ENCODE assay signal across 8 cellular contexts in genomic region chr2:54725343-54726099, GRCh38. TPM values are rescaled to one million over a fixed set of nuclear protein-coding genes. Genes with fewer than 3 reads are reported as not detected.
DNase-seq lines count a peak whose midpoint lies in the region; ATAC-seq and TF ChIP-seq lines count a peak whose summit lies in the region.

No MANE protein-coding gene starts in this region.

- peak overlapping the region; percentile 70 for H3K4me3 Mint-ChIP-seq in activated CD8-positive, alpha-beta T cell treated with anti-CD3 and anti-CD28 coated beads, Interleukin-2, amount 10 ng/mL, durations not matched to agents 7 days and 5 days

- TF ChIP-seq CTCF in heart left ventricle (IDR thresholded peaks at IDR 0.05): no peak
- no peak for TF ChIP-seq CTCF in lower lobe of right lung (IDR thresholded peaks at IDR 0.05)
- TF ChIP-seq CTCF in upper lobe of left lung (IDR thresholded peaks at IDR 0.05): no peak

- ATAC-seq in heart left ventricle (no peak), left cardiac atrium (no peak), lower lobe of right lung (no peak), upper lobe of left lung (ENCODE audit: low FRiP score in 2 of 2) (no peak), GM18520 (IDR thresholded peaks at IDR 0.05; ENCODE audit: unreplicated experiment) (no peak), HG03175 (IDR thresholded peaks at IDR 0.05; ENCODE audit: unreplicated experiment) (no peak)
- no peak for ATAC-seq in activated CD8-positive, alpha-beta T cell treated with anti-CD3 and anti-CD28 coated beads, Interleukin-2, amount 10 ng/mL, durations not matched to agents 7 days and 5 days

- H3K9me3 Mint-ChIP-seq in activated CD8-positive, alpha-beta T cell treated with anti-CD3 and anti-CD28 coated beads, Interleukin-2, amount 10 ng/mL, durations not matched to agents 7 days and 5 days (ENCODE audit: insufficient read depth): no peaks in the 10 kb centered on the region

- H3K36me3 Mint-ChIP-seq in activated CD8-positive, alpha-beta T cell treated with anti-CD3 and anti-CD28 coated beads, Interleukin-2, amount 10 ng/mL, durations not matched to agents 7 days and 5 days (ENCODE audit: low read depth): no peaks in the 10 kb centered on the region

- DNase-seq in heart left ventricle: no peak
- no peak for DNase-seq in left cardiac atrium
- no peak for DNase-seq in activated CD8-positive, alpha-beta T cell treated with anti-CD3 and anti-CD28 coated beads, Interleukin-2, amount 10 ng/mL, durations not matched to agents 7 days and 5 days
- no peak for DNase-seq in lower lobe of right lung
- no peak for DNase-seq in upper lobe of left lung
- DNase-seq in activated effector memory CD4-positive, alpha-beta T cell treated with Interleukin-2 at 50 U/mL for 16 hours: no peak

- H3K9me3 ChIP-seq in heart left ventricle: no peaks in the 10 kb centered on the region
- no peaks in the 10 kb centered on the region for H3K9me3 ChIP-seq in lower lobe of right lung
- H3K9me3 ChIP-seq in upper lobe of left lung: no peaks in the 10 kb centered on the region

- 41 to 44% (median 43%) methylated on average over 8 of the region's 8 CpGs for WGBS in heart left ventricle, 4 donors
- 47 to 52% methylated on average over 8 of the region's 8 CpGs for WGBS in upper lobe of left lung, 2 donors

- H3K27me3 ChIP-seq in heart left ventricle (peaks cover 0 to 15% (median 0%) of the 10 kb centered on the region in 9 donors), lower lobe of right lung (ENCODE audit: low read depth) (peaks cover 10% of the 10 kb centered on the region), upper lobe of left lung (peaks cover 0 to 14% (median 6%) of the 10 kb centered on the region in 4 donors)

- H3K27ac ChIP-seq in heart left ventricle: no peak overlapping the region
- no peak overlapping the region for H3K27ac ChIP-seq in lower lobe of right lung
- no peak overlapping the region for H3K27ac ChIP-seq in upper lobe of left lung

- H3K4me1 ChIP-seq in heart left ventricle: peaks cover 0 to 26% (median 9%) of the 10 kb centered on the region in 12 donors
- peaks cover 13% of the 10 kb centered on the region for H3K4me1 ChIP-seq in lower lobe of right lung
- peaks cover 10 to 21% (median 18%) of the 10 kb centered on the region in 4 donors for H3K4me1 ChIP-seq in upper lobe of left lung

- H3K36me3 ChIP-seq in heart left ventricle (no peaks in the 10 kb centered on the region), lower lobe of right lung (no peaks in the 10 kb centered on the region), upper lobe of left lung (no peaks in the 10 kb centered on the region)

- TF ChIP-seq POLR2A in heart left ventricle (IDR thresholded peaks at IDR 0.05) (no peak), upper lobe of left lung (IDR thresholded peaks at IDR 0.05) (no peak)

- CTCF ChIA-PET in activated CD8-positive, alpha-beta T cell treated with anti-CD3 and anti-CD28 coated beads, Interleukin-2, amount 10 ng/mL, durations not matched to agents 7 days and 5 days (lab: Charles Lee): interaction anchor here (1.2 kb wide), 1 partner anchor 21 kb away, joined by 3 read pairs; no protein-coding TSS in a partner anchor

- peak overlapping the region in 10 of 12 donors; percentile 64 to 89 (median 73) for H3K4me3 ChIP-seq in heart left ventricle
- peak overlapping the region; percentile 95 for H3K4me3 ChIP-seq in lower lobe of right lung
- peak overlapping the region in 3 of 4 donors; percentile 66 to 73 (median 66) for H3K4me3 ChIP-seq in upper lobe of left lung

- H3K27me3 Mint-ChIP-seq in activated CD8-positive, alpha-beta T cell treated with anti-CD3 and anti-CD28 coated beads, Interleukin-2, amount 10 ng/mL, durations not matched to agents 7 days and 5 days (ENCODE audit: low read depth): peaks cover 45% of the 10 kb centered on the region

- no peak for TF ChIP-seq EP300 in upper lobe of left lung (IDR thresholded peaks at IDR 0.05)

- intact Hi-C loops in heart left ventricle (cut with DNase I): loop anchor here in 6 of 10 donors (2.0 to 10.0 kb wide), 4 partner anchors 109 to 449 kb away; no protein-coding TSS in a partner anchor
- intact Hi-C loops in left cardiac atrium (cut with DNase I): loop anchor here in 1 of 2 donors (10.0 kb wide), 2 partner anchors 109 to 449 kb away; no protein-coding TSS in a partner anchor
- intact Hi-C loops in lower lobe of right lung (cut with DNase I): no loop called here

- H3K4me1 Mint-ChIP-seq in activated CD8-positive, alpha-beta T cell treated with anti-CD3 and anti-CD28 coated beads, Interleukin-2, amount 10 ng/mL, durations not matched to agents 7 days and 5 days (ENCODE audit: low read depth): peaks cover 18% of the 10 kb centered on the region

- POLR2A ChIA-PET in activated CD8-positive, alpha-beta T cell treated with anti-CD3 and anti-CD28 coated beads, Interleukin-2, amount 10 ng/mL, durations not matched to agents 7 days and 5 days (lab: Charles Lee): no interaction called here

- H3K27ac Mint-ChIP-seq in activated CD8-positive, alpha-beta T cell treated with anti-CD3 and anti-CD28 coated beads, Interleukin-2, amount 10 ng/mL, durations not matched to agents 7 days and 5 days: no peak overlapping the region

RNA-seq across cellular contexts. Expression of gene EML6, which starts 2.1 kb away (rescaled TPM):
- 1 to 10 TPM in 2 of 9 donors, under 1 TPM in 7; 0.08 to 1.2 (median 0.58) TPM for total RNA-seq in heart left ventricle
- polyA plus RNA-seq in heart left ventricle: under 1 TPM; 0.34 to 0.91 TPM
- total RNA-seq in left cardiac atrium: under 1 TPM; 0.52 to 0.62 TPM
- 1 to 10 TPM in 1 of 2 experiments, under 1 TPM in 1; 0.78 to 1.3 TPM for total RNA-seq in activated CD8-positive, alpha-beta T cell treated with anti-CD3 and anti-CD28 coated beads, Interleukin-2, amount 10 ng/mL, durations not matched to agents 7 days and 5 days
- 2.5 TPM for total RNA-seq in lower lobe of right lung
- 1 to 10 TPM; 1.5 to 7.3 (median 4.0) TPM for total RNA-seq in upper lobe of left lung
